ENCODE assay signal across 8 cellular contexts in genomic region chr13:50208826-50209335, GRCh38.
DNase-seq lines count a peak whose midpoint lies in the region; ATAC-seq, FAIRE-seq and TF ChIP-seq lines count a peak whose summit lies in the region.

No MANE protein-coding gene starts in this region.

- no peaks in the 10 kb centered on the region for H3K27me3 ChIP-seq in HepG2 (ENCODE audit: control insufficient read depth in 1 of 2, insufficient read depth in 2 of 2, low read length in 2 of 2)
- no peaks in the 10 kb centered on the region for H3K27me3 ChIP-seq in upper lobe of right lung

- 0 out of 2 replicates have a peak, but pooled peaks cover 3% of the 10 kb centered on the region for H4K20me1 ChIP-seq in HepG2 (ENCODE audit: insufficient read depth, low read length)

- 76% methylated on average over 9 of the region's 9 CpGs for WGBS in HepG2 (ENCODE audit: low lambda C conversion rate)

- ATAC-seq in HepG2 (peak; percentile 67), upper lobe of right lung (peak; percentile 97), HG03025 (IDR thresholded peaks at IDR 0.05; ENCODE audit: low FRiP score, unreplicated experiment) (no peak)

- CTCF ChIA-PET in HepG2 (lab: Yijun Ruan, JAX; ENCODE audit: low intra/inter-chr PET ratio, low total read pairs) = no interaction called here

- H3K27ac ChIP-seq in HepG2 (ENCODE audit: extremely low read length, insufficient read depth, low read length) (peak overlapping the region; percentile 34), upper lobe of right lung (peak overlapping the region; percentile 39)

- no TSS peak for BruUV-seq in HepG2 (replicated peaks; lab: Mats Ljungman, UMichigan)

- intact Hi-C loops in HepG2 (cut with micrococcal nuclease; ENCODE audit: unreplicated experiment) = no loop called here
- intact Hi-C loops in upper lobe of right lung (cut with DNase I) = no loop called here

- H3K36me3 ChIP-seq in HepG2 (replicated peaks in 1 of 2; ENCODE audit: control insufficient read depth in 1 of 2, insufficient read depth in 2 of 2, low read length in 2 of 2) (peaks cover 0 to 9% of the 10 kb centered on the region in 2 experiments; a peak in 3 of 5 replicates), upper lobe of right lung (no peaks in the 10 kb centered on the region)

- in situ Hi-C loops in HepG2 (cut with HindIII; ENCODE audit: extremely low pct_ligation_motif_present, low pct_unique_long_range_greater_than_20kb) = no loop called here

- peaks cover 49% of the 10 kb centered on the region for H3K79me2 ChIP-seq in HepG2 (ENCODE audit: insufficient read depth, low read length)

- no peak for TF ChIP-seq RAD21 in HepG2 (CRISPR knock-in tag; IDR thresholded peaks at IDR 0.05)

- H3K4me1 ChIP-seq in HepG2 (ENCODE audit: insufficient read depth, low read length) = peaks cover 14% of the 10 kb centered on the region
- no peaks in the 10 kb centered on the region for H3K4me1 ChIP-seq in upper lobe of right lung

- FAIRE-seq in HepG2 (lab: Jason Lieb, UNC) = no peak

- POLR2A ChIA-PET in HepG2 (lab: Yijun Ruan, JAX) = no interaction called here

- H3K4me2 ChIP-seq in HepG2 (ENCODE audit: low read depth, low read length) = no peak overlapping the region

- H3K9me3 ChIP-seq in HepG2 (ENCODE audit: low read length) (peaks cover 12% of the 10 kb centered on the region), upper lobe of right lung (no peaks in the 10 kb centered on the region)

- TF ChIP-seq CTCF in choroid plexus epithelial cell (conservative IDR thresholded peaks at IDR 0.05; ENCODE audit: low read depth, low read length) (no peak), HepG2 (CRISPR knock-in tag; IDR thresholded peaks at IDR 0.05) (no peak), upper lobe of right lung (IDR thresholded peaks at IDR 0.05) (no peak)

- H2AFZ ChIP-seq in HepG2 (ENCODE audit: low read length) = no peak overlapping the region

- TF ChIP-seq POLR2A in HepG2 (IDR thresholded peaks at IDR 0.05; ENCODE audit: insufficient read depth in 1 of 2, low read depth in 2 of 2, low read length in 2 of 2) = no peak

- 0 out of 2 replicates have a peak overlapping the region, but pooled peaks have one; percentile 29 for H3K9ac ChIP-seq in HepG2 (ENCODE audit: insufficient read depth, low read depth, low read length)

- DNase-seq in NCI-H2171 treated with DMSO at 0.1 percent for 48 hours (lab: John Stamatoyannopoulos, UW) (peak; percentile 55), NCI-H2171 (lab: John Stamatoyannopoulos, UW) (no peak), NOMO-1 (lab: John Stamatoyannopoulos, UW; ENCODE audit: unreplicated experiment in 2 of 2) (peak; percentile 68 to 88), choroid plexus epithelial cell (ENCODE audit: low read depth) (peak; percentile 98), HepG2 (ENCODE audit: low spot score) (peak; percentile 12), upper lobe of right lung (peak; percentile 76), NCI-H524 (lab: John Stamatoyannopoulos, UW) (no peak)

- peak overlapping the region; percentile 46 for H3K4me3 ChIP-seq in choroid plexus epithelial cell (ENCODE audit: low read depth, low read length)
- no peak overlapping the region; a peak in 1 of 6 replicates for H3K4me3 ChIP-seq in HepG2 (replicated peaks in 1 of 3; ENCODE audit: insufficient read depth in 1 of 3, low read depth in 2 of 3, low read length in 3 of 3)
- H3K4me3 ChIP-seq in upper lobe of right lung = peak overlapping the region; percentile 25

- TF ChIP-seq EP300 in HepG2 (IDR thresholded peaks at IDR 0.05; ENCODE audit: low read depth in 2 of 2, low read length in 2 of 2) = no peak
- no peak for TF ChIP-seq EP300 in HepG2 (CRISPR knock-in tag; IDR thresholded peaks at IDR 0.05; ENCODE audit: borderline replicate concordance)

TF ChIP-seq in HepG2, 621 proteins besides CTCF, POLR2A, EP300 and RAD21:
- TF ChIP-seq NFE2 (CRISPR knock-in tag; IDR thresholded peaks at IDR 0.05) = peak; percentile 52; the same call in 1 of the 2 replicates
- TF ChIP-seq NFRKB (IDR thresholded peaks at IDR 0.05) = no peak
- 0 out of 2 replicates have a peak, but pooled peaks have one; percentile 15 for TF ChIP-seq NR2F6 (IDR thresholded peaks at IDR 0.05)
- TF ChIP-seq NR2F6 (CRISPR knock-in tag; IDR thresholded peaks at IDR 0.05) = no peak
- peak; percentile 17 to 36; a peak in 2 of 4 replicates for TF ChIP-seq MAFK (conservative IDR thresholded peaks at IDR 0.05 in 1 of 2, IDR thresholded peaks at IDR 0.05 in 1 of 2; ENCODE audit: low read length in 2 of 2)
- 0 out of 2 replicates have a peak, but pooled peaks have one; percentile 37 for TF ChIP-seq NFE2L2 (IDR thresholded peaks at IDR 0.05; ENCODE audit: low read length)

Comparison
In these comparisons a context has a peak if more than half of its experiments do, and no peak if none do; other contexts are left out.
1. DNase-seq: peak in NCI-H2171 treated with DMSO at 0.1 percent for 48 hours (single experiment), NOMO-1 (2 of 2), choroid plexus epithelial cell (single experiment), HepG2 (single experiment) and upper lobe of right lung (single experiment); none in NCI-H2171 (single experiment) and NCI-H524 (0 of 2).
2. H3K4me3 ChIP-seq: peak in choroid plexus epithelial cell (single experiment) and upper lobe of right lung (single experiment); none in HepG2 (0 of 3).